ENCODE assay signal across 1 cellular context in the genomic region with DNA sequence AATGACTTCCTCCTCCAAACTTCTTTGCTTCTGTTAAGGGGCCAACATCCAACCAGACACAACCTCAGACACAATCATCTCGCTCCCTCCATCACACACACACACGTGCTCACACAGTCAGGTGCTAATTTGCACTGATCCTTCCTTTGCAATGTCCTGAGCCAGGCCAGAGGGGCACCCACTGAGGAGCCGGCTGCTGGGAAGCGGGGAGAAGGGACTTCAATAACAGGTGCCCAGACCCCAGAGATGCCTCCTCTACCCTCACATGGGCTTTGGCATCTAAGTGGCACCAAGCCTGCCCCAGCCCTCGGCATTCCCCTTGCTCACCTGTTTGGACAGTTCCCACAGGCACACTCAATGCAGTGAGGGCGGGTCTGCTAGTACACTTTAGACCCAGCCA.
TF ChIP-seq lines count a peak whose summit lies in the region.

No MANE protein-coding gene starts in this region.

TF ChIP-seq in K562, 482 proteins besides CTCF, POLR2A, EP300 and RAD21:
- TF ChIP-seq, protein P1, sequence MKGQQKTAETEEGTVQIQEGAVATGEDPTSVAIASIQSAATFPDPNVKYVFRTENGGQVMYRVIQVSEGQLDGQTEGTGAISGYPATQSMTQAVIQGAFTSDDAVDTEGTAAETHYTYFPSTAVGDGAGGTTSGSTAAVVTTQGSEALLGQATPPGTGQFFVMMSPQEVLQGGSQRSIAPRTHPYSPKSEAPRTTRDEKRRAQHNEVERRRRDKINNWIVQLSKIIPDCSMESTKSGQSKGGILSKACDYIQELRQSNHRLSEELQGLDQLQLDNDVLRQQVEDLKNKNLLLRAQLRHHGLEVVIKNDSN (CRISPR knock-in tag; IDR thresholded peaks at IDR 0.05) = 0 out of 2 replicates have a peak, but pooled peaks have one; percentile 25
- TF ChIP-seq EP400 (IDR thresholded peaks at IDR 0.05) (no peak), PML (IDR thresholded peaks at IDR 0.05; ENCODE audit: low read length) (no peak), SIX5 (IDR thresholded peaks at IDR 0.05; ENCODE audit: borderline replicate concordance in 1 of 2, insufficient read depth in 1 of 2, low read depth in 1 of 2, low read length in 2 of 2) (no peak)
